In the genomic region with DNA sequence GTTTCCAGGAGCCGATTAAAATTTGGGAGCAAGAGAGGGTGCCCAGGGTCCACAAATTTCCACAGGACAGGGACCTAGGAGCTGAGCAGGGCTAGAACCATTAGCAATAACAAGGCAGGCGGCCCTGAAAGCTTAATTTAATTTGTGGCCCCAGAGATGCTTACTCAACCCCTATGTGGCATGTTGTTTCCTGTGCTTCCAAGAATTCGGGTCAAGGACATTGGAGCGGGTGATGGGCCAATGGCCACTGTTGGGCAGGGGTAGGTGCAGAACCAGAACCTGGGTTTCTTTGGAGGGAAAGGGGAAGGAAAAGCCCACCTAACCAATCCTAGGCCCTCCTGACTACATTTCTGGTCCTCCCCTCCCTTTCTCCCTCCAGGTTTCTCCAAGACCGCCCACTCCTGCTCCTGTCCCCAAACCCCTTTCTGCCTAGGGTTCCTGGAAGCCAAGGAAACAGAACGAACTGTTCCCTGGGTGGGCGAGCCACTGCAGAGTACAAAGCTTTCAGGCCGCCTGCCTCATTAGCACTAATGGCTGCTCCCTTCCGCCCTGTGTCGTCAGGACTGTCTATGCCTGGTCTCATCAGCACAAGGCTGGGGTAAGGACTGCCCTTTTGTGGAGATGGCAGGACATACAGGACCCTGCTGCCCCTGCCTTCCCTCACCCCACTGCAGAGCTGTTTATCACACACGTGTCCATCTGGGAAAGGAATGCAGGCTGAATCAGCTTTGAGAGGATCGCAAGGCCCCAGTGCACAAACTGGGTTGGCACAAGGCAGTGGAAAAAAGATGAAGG, we compare ENCODE assay signal across 21 cellular contexts. TPM values are rescaled to one million over a fixed set of nuclear protein-coding genes. Genes with fewer than 3 reads are reported as not detected.
DNase-seq lines count a peak whose midpoint lies in the region; ATAC-seq and TF ChIP-seq lines count a peak whose summit lies in the region.
"Had no signal": no experiment of that assay in that cellular context is flagged by ENCODE, and none has a peak within 500 bp of the region (broad histone marks: within the 10 kb centered on the region; RNA-seq: fewer than 3 reads in every experiment).

No MANE protein-coding gene starts in this region.

- H3K4me3 ChIP-seq in CD8-positive, alpha-beta memory T cell (ENCODE audit: low read length), result no peak overlapping the region
- no peak overlapping the region for H3K4me3 ChIP-seq in neutrophil (ENCODE audit: low read depth in 1 of 2, low read length in 1 of 2)
- H3K4me3 ChIP-seq: vagina had no signal

- peaks cover 28% of the 10 kb centered on the region for H3K4me1 ChIP-seq in CD8-positive, alpha-beta memory T cell (ENCODE audit: insufficient read depth, low read length)
- peaks cover 75 to 78% of the 10 kb centered on the region in 2 experiments for H3K4me1 ChIP-seq in neutrophil (ENCODE audit: control insufficient read depth in 1 of 2, insufficient read depth in 1 of 2, low read depth in 1 of 2, low read length in 1 of 2)

- H3K27ac Mint-ChIP-seq in activated naive CD4-positive, alpha-beta T cell treated with anti-CD3 and anti-CD28 coated beads, Interleukin-2, amount 50 U/mL, for 72 hours, result peak overlapping the region; percentile 89 to 94
- H3K27ac Mint-ChIP-seq in CD8-positive, alpha-beta memory T cell, result peak overlapping the region in 5 of 8 donors; percentile 11 to 94 (median 52)
- no peak overlapping the region for H3K27ac Mint-ChIP-seq in activated T-helper 2 cell treated with anti-CD3 and anti-CD28 coated beads, Interferon-gamma antibody, Interleukin-2, Interleukin-4, amounts not matched to agents 10 μg/mL and 5 μg/mL and 100 μg/mL, durations not matched to agents 14 hours and 24 hours and 36 hours
- H3K27ac Mint-ChIP-seq: T-helper 1 cell treated with Interleukin-12 subunit alpha and Interleukin-12 subunit beta and Interleukin-4 antibody, amounts not matched to agents 30 μg/mL and 1 μg/mL, for 36 hours; WTC11 had no signal

- no peak overlapping the region for H3K27ac ChIP-seq in CD8-positive, alpha-beta memory T cell (ENCODE audit: low read depth, low read length)
- H3K27ac ChIP-seq in neutrophil, result peak overlapping the region; percentile 13
- H3K27ac ChIP-seq: vagina had no signal

- peaks cover 17% of the 10 kb centered on the region for H3K36me3 ChIP-seq in CD8-positive, alpha-beta memory T cell (ENCODE audit: insufficient read depth, low read length)
- peaks cover 13% of the 10 kb centered on the region for H3K36me3 ChIP-seq in neutrophil
- H3K36me3 ChIP-seq: vagina had no signal

- H3K4me1 Mint-ChIP-seq in CD8-positive, alpha-beta memory T cell, result peaks cover 23 to 47% (median 27%) of the 10 kb centered on the region in 3 donors
- H3K4me1 Mint-ChIP-seq in activated T-helper 2 cell treated with anti-CD3 and anti-CD28 coated beads, Interferon-gamma antibody, Interleukin-2, Interleukin-4, amounts not matched to agents 10 μg/mL and 5 μg/mL and 100 μg/mL, durations not matched to agents 14 hours and 24 hours and 36 hours (ENCODE audit: low read depth), result peaks cover 18% of the 10 kb centered on the region

- H3K9me3 Mint-ChIP-seq in activated naive CD4-positive, alpha-beta T cell treated with anti-CD3 and anti-CD28 coated beads, Interleukin-2, amount 50 U/mL, for 72 hours, result no peaks in the 10 kb centered on the region
- H3K9me3 Mint-ChIP-seq in CD8-positive, alpha-beta memory T cell, result no peaks in the 10 kb centered on the region
- H3K9me3 Mint-ChIP-seq in activated T-helper 2 cell treated with anti-CD3 and anti-CD28 coated beads, Interferon-gamma antibody, Interleukin-2, Interleukin-4, amounts not matched to agents 10 μg/mL and 5 μg/mL and 100 μg/mL, durations not matched to agents 14 hours and 24 hours and 36 hours, result no peaks in the 10 kb centered on the region
- H3K9me3 Mint-ChIP-seq: T-helper 1 cell treated with Interleukin-12 subunit alpha and Interleukin-12 subunit beta and Interleukin-4 antibody, amounts not matched to agents 30 μg/mL and 1 μg/mL, for 36 hours; WTC11 had no signal

- CTCF ChIA-PET in CD8-positive, alpha-beta memory T cell (lab: Charles Lee), result interaction anchor here (1.4 to 6.3 kb wide), 5 partner anchors 9 to 333 kb away, joined by 3 to 94 read pairs (median 6); no protein-coding TSS in a partner anchor

- H3K9me3 ChIP-seq in CD8-positive, alpha-beta memory T cell (ENCODE audit: low read length), result no peaks in the 10 kb centered on the region
- no peaks in the 10 kb centered on the region for H3K9me3 ChIP-seq in neutrophil
- H3K9me3 ChIP-seq: vagina had no signal

- ATAC-seq in activated naive CD4-positive, alpha-beta T cell treated with anti-CD3 and anti-CD28 coated beads, Interleukin-2, amount 50 U/mL, for 72 hours, result no peak
- ATAC-seq in HG03571 (IDR thresholded peaks at IDR 0.05; ENCODE audit: unreplicated experiment), result no peak
- ATAC-seq: esophagus mucosa, HCT116, left lobe of liver, WTC11 had no signal

- no peak for TF ChIP-seq CTCF in neutrophil (IDR thresholded peaks at IDR 0.05)

- intact Hi-C loops in activated T-helper 2 cell treated with anti-CD3 and anti-CD28 coated beads, Interferon-gamma antibody, Interleukin-2, Interleukin-4, amounts not matched to agents 10 μg/mL and 5 μg/mL and 100 μg/mL, durations not matched to agents 14 hours and 24 hours and 36 hours (cut with micrococcal nuclease), result loop anchor here (5.0 kb wide), 2 partner anchors 38 to 237 kb away; partner anchors contain the start of genes FHOD1 and SLC9A5

- peaks cover 14 to 18% of the 10 kb centered on the region in 2 donors for H3K36me3 Mint-ChIP-seq in activated naive CD4-positive, alpha-beta T cell treated with anti-CD3 and anti-CD28 coated beads, Interleukin-2, amount 50 U/mL, for 72 hours
- peaks cover 0 to 42% (median 0%) of the 10 kb centered on the region in 3 donors for H3K36me3 Mint-ChIP-seq in CD8-positive, alpha-beta memory T cell
- H3K36me3 Mint-ChIP-seq in activated T-helper 2 cell treated with anti-CD3 and anti-CD28 coated beads, Interferon-gamma antibody, Interleukin-2, Interleukin-4, amounts not matched to agents 10 μg/mL and 5 μg/mL and 100 μg/mL, durations not matched to agents 14 hours and 24 hours and 36 hours (ENCODE audit: low read depth), result peaks cover 3% of the 10 kb centered on the region
- H3K36me3 Mint-ChIP-seq: WTC11 had no signal

- DNase-seq in activated naive CD4-positive, alpha-beta T cell treated with anti-CD3 and anti-CD28 coated beads, Interleukin-2, amount 50 U/mL, for 72 hours (ENCODE audit: low spot score in 2 of 2), result no peak
- DNase-seq in activated naive CD4-positive, alpha-beta T cell treated with anti-CD3 and anti-CD28 coated beads, Interleukin-2, amount 50 U/mL, for 16 hours, result no peak
- DNase-seq in CD8-positive, alpha-beta memory T cell, result no peak
- DNase-seq in activated T-helper 2 cell treated with anti-CD3 and anti-CD28 coated beads, Interferon-gamma antibody, Interleukin-2, Interleukin-4, amounts not matched to agents 10 μg/mL and 5 μg/mL and 100 μg/mL, durations not matched to agents 14 hours and 24 hours and 36 hours (ENCODE audit: low spot score), result no peak
- no peak for DNase-seq in iPS-NIHi11 (ENCODE audit: low spot score)
- DNase-seq in NK-92 (lab: John Stamatoyannopoulos, UW; ENCODE audit: unreplicated experiment), result no peak
- DNase-seq: central memory CD4-positive, alpha-beta T cell; KBM-7; NCI-H2029 treated with DMSO at 0.1 percent for 48 hours; NCI-H510A; SIG-M5; stimulated activated CD4-positive, alpha-beta T cell treated with anti-CD3 and anti-CD28 coated beads, Interleukin-2, amount 100 ng/mL, for 24 hours had no signal

- H3K27me3 Mint-ChIP-seq in CD8-positive, alpha-beta memory T cell, result peaks cover 0 to 2% of the 10 kb centered on the region in 2 donors
- no peaks in the 10 kb centered on the region for H3K27me3 Mint-ChIP-seq in activated T-helper 2 cell treated with anti-CD3 and anti-CD28 coated beads, Interferon-gamma antibody, Interleukin-2, Interleukin-4, amounts not matched to agents 10 μg/mL and 5 μg/mL and 100 μg/mL, durations not matched to agents 14 hours and 24 hours and 36 hours (ENCODE audit: low read depth)

- H3K4me3 Mint-ChIP-seq in CD8-positive, alpha-beta memory T cell, result peak overlapping the region in 1 of 7 donors; percentile 20
- peak overlapping the region; percentile 31 for H3K4me3 Mint-ChIP-seq in activated T-helper 2 cell treated with anti-CD3 and anti-CD28 coated beads, Interferon-gamma antibody, Interleukin-2, Interleukin-4, amounts not matched to agents 10 μg/mL and 5 μg/mL and 100 μg/mL, durations not matched to agents 14 hours and 24 hours and 36 hours (ENCODE audit: low read depth)
- H3K4me3 Mint-ChIP-seq: T-helper 1 cell treated with Interleukin-12 subunit alpha and Interleukin-12 subunit beta and Interleukin-4 antibody, amounts not matched to agents 30 μg/mL and 1 μg/mL, for 36 hours; WTC11 had no signal

- no peaks in the 10 kb centered on the region for H3K27me3 ChIP-seq in CD8-positive, alpha-beta memory T cell (ENCODE audit: insufficient read depth, low read length, poor library complexity, severe bottlenecking)
- H3K27me3 ChIP-seq in neutrophil, result no peaks in the 10 kb centered on the region
- H3K27me3 ChIP-seq: vagina had no signal

- POLR2A ChIA-PET in CD8-positive, alpha-beta memory T cell (lab: Charles Lee), result interaction anchor here (0.7 kb wide), 1 partner anchor 39 kb away, joined by 3 read pairs; no protein-coding TSS in a partner anchor

RNA-seq across cellular contexts. Expression of gene AGRP, which starts 0.6 kb away (rescaled TPM):
- total RNA-seq in activated naive CD4-positive, alpha-beta T cell treated with anti-CD3 and anti-CD28 coated beads, Interleukin-2, amount 50 U/mL, for 72 hours, result under 1 TPM in 1 of 2 donors, not detected in 1; 0.64 TPM
- not detected for total RNA-seq in CD8-positive, alpha-beta memory T cell
- polyA plus RNA-seq in CD8-positive, alpha-beta memory T cell, result not detected
- not detected in 2 replicates for total RNA-seq in activated T-helper 2 cell treated with anti-CD3 and anti-CD28 coated beads, Interferon-gamma antibody, Interleukin-2, Interleukin-4, amounts not matched to agents 10 μg/mL and 5 μg/mL and 100 μg/mL, durations not matched to agents 14 hours and 24 hours and 36 hours
- total RNA-seq: esophagus mucosa, left lobe of liver, subcutaneous adipose tissue, vagina, WTC11 had no signal

RNA-seq across cellular contexts. Expression of gene ATP6V0D1, which starts 3.0 kb away (rescaled TPM):
- 10 to 100 TPM; 20.4 to 22.5 TPM for total RNA-seq in activated naive CD4-positive, alpha-beta T cell treated with anti-CD3 and anti-CD28 coated beads, Interleukin-2, amount 50 U/mL, for 72 hours
- total RNA-seq in CD8-positive, alpha-beta memory T cell, result 10 to 100 TPM; 49.3 to 57.6 TPM
- polyA plus RNA-seq in CD8-positive, alpha-beta memory T cell, result 107 TPM
- 31.5 and 33.9 TPM in 2 replicates for total RNA-seq in activated T-helper 2 cell treated with anti-CD3 and anti-CD28 coated beads, Interferon-gamma antibody, Interleukin-2, Interleukin-4, amounts not matched to agents 10 μg/mL and 5 μg/mL and 100 μg/mL, durations not matched to agents 14 hours and 24 hours and 36 hours

RNA-seq across cellular contexts. Expression of gene RIPOR1, which starts 44.7 kb away (rescaled TPM):
- 10 to 100 TPM; 34.1 to 41.4 TPM for total RNA-seq in activated naive CD4-positive, alpha-beta T cell treated with anti-CD3 and anti-CD28 coated beads, Interleukin-2, amount 50 U/mL, for 72 hours
- total RNA-seq in CD8-positive, alpha-beta memory T cell, result 10 to 100 TPM; 23.2 to 27.4 TPM
- 6.1 TPM for polyA plus RNA-seq in CD8-positive, alpha-beta memory T cell
- 25.6 and 26.3 TPM in 2 replicates for total RNA-seq in activated T-helper 2 cell treated with anti-CD3 and anti-CD28 coated beads, Interferon-gamma antibody, Interleukin-2, Interleukin-4, amounts not matched to agents 10 μg/mL and 5 μg/mL and 100 μg/mL, durations not matched to agents 14 hours and 24 hours and 36 hours

RNA-seq across cellular contexts. Expression of gene HSD11B2, which starts 53.0 kb away (rescaled TPM):
- 1 to 10 TPM; 1.3 to 2.7 TPM for total RNA-seq in activated naive CD4-positive, alpha-beta T cell treated with anti-CD3 and anti-CD28 coated beads, Interleukin-2, amount 50 U/mL, for 72 hours
- total RNA-seq in CD8-positive, alpha-beta memory T cell, result 1 to 10 TPM; 1.1 to 1.5 TPM
- not detected for polyA plus RNA-seq in CD8-positive, alpha-beta memory T cell
- 1.7 and 2.8 TPM in 2 replicates for total RNA-seq in activated T-helper 2 cell treated with anti-CD3 and anti-CD28 coated beads, Interferon-gamma antibody, Interleukin-2, Interleukin-4, amounts not matched to agents 10 μg/mL and 5 μg/mL and 100 μg/mL, durations not matched to agents 14 hours and 24 hours and 36 hours
